Comparison of ENCODE assay signal across 28 cellular contexts in genomic region chr3:62987721-62988120, GRCh38.
"Had no signal": no experiment of that assay in that cellular context is flagged by ENCODE, and none has a peak within 500 bp of the region (broad histone marks: within the 10 kb centered on the region; RNA-seq: fewer than 3 reads in every experiment).

No MANE protein-coding gene starts in this region.

- H3K36me3 Mint-ChIP-seq: activated naive CD4-positive, alpha-beta T cell treated with anti-CD3 and anti-CD28 coated beads, Interleukin-2, amount 50 U/mL, for 24 hours; activated naive CD8-positive, alpha-beta T cell treated with anti-CD3 and anti-CD28 coated beads, Interleukin-2, amount 10 ng/mL, durations not matched to agents 7 days and 5 days had no signal

- H3K27me3 Mint-ChIP-seq: activated CD4-positive, alpha-beta T cell treated with anti-CD3 and anti-CD28 coated beads for 36 hours; activated CD4-positive, alpha-beta T cell treated with anti-CD3 and anti-CD28 coated beads, Interleukin-2, amount 10 ng/mL, durations not matched to agents 7 days and 5 days; activated naive CD4-positive, alpha-beta T cell treated with anti-CD3 and anti-CD28 coated beads, Interleukin-2, amount 50 U/mL, for 24 hours; activated naive CD8-positive, alpha-beta T cell treated with anti-CD3 and anti-CD28 coated beads, Interleukin-2, amount 10 ng/mL, durations not matched to agents 7 days and 5 days; activated T-cell treated with anti-CD3 and anti-CD28 coated beads, Interleukin-2, amount 50 U/mL, for 24 hours had no signal

- H3K9me3 Mint-ChIP-seq: activated CD4-positive, alpha-beta T cell treated with anti-CD3 and anti-CD28 coated beads, Interleukin-2, amount 10 ng/mL, durations not matched to agents 7 days and 5 days had no signal

- H3K9me3 ChIP-seq: body of pancreas, breast epithelium, Peyer's patch, SJSA1, SK-N-SH had no signal

- H3K27ac Mint-ChIP-seq: activated CD4-positive, alpha-beta T cell treated with anti-CD3 and anti-CD28 coated beads for 36 hours; activated CD4-positive, alpha-beta T cell treated with anti-CD3 and anti-CD28 coated beads, Interleukin-2, amount 10 ng/mL, durations not matched to agents 7 days and 5 days; activated CD8-positive, alpha-beta T cell treated with anti-CD3 and anti-CD28 coated beads, Interleukin-2, amount 10 ng/mL, durations not matched to agents 7 days and 5 days; activated naive CD4-positive, alpha-beta T cell treated with anti-CD3 and anti-CD28 coated beads, Interleukin-2, amount 50 U/mL, for 24 hours; activated naive CD8-positive, alpha-beta T cell treated with anti-CD3 and anti-CD28 coated beads, Interleukin-2, amount 10 ng/mL, durations not matched to agents 7 days and 5 days; activated T-cell treated with anti-CD3 and anti-CD28 coated beads, Interleukin-2, amount 50 U/mL, for 24 hours; activated T-helper 2 cell treated with anti-CD3 and anti-CD28 coated beads, Interferon-gamma antibody, Interleukin-2, Interleukin-4, amounts not matched to agents 10 μg/mL and 5 μg/mL and 100 μg/mL, durations not matched to agents 14 hours and 24 hours and 36 hours; T-helper 1 cell treated with Interleukin-12 subunit alpha and Interleukin-12 subunit beta and Interleukin-4 antibody, amounts not matched to agents 30 μg/mL and 1 μg/mL, for 36 hours; T-helper 2 cell treated with Interferon-gamma antibody and Interleukin-4, amounts not matched to agents 5 μg/mL and 100 μg/mL, for 36 hours had no signal

- H3K4me1 Mint-ChIP-seq: activated CD4-positive, alpha-beta T cell treated with anti-CD3 and anti-CD28 coated beads for 36 hours; activated CD4-positive, alpha-beta T cell treated with anti-CD3 and anti-CD28 coated beads, Interleukin-2, amount 10 ng/mL, durations not matched to agents 7 days and 5 days; activated naive CD4-positive, alpha-beta T cell treated with anti-CD3 and anti-CD28 coated beads, Interleukin-2, amount 50 U/mL, for 24 hours; activated naive CD8-positive, alpha-beta T cell treated with anti-CD3 and anti-CD28 coated beads, Interleukin-2, amount 10 ng/mL, durations not matched to agents 7 days and 5 days had no signal

- DNase-seq: activated CD4-positive, alpha-beta T cell treated with anti-CD3 and anti-CD28 coated beads for 36 hours; activated CD4-positive, alpha-beta T cell treated with anti-CD3 and anti-CD28 coated beads, Interleukin-2, amount 10 ng/mL, durations not matched to agents 7 days and 5 days; activated CD4-positive, alpha-beta T cell treated with anti-CD3 and anti-CD28 coated beads, Interleukin-2, amount 50 U/mL, for 48 hours; activated CD8-positive, alpha-beta T cell treated with anti-CD3 and anti-CD28 coated beads, Interleukin-2, amount 10 ng/mL, durations not matched to agents 7 days and 5 days; activated gamma-delta T cell; activated naive CD4-positive, alpha-beta T cell treated with Interleukin-2 at 50 U/mL for 16 hours; activated naive CD8-positive, alpha-beta T cell treated with anti-CD3 and anti-CD28 coated beads, Interleukin-2, amount 10 ng/mL, durations not matched to agents 7 days and 5 days; activated T-cell treated with anti-CD3 and anti-CD28 coated beads, Interleukin-2, amount 50 U/mL, for 24 hours; body of pancreas; NCI-H1105; NCI-H1417 treated with DMSO at 0.1 percent for 48 hours; NCI-H187 treated with DMSO at 0.1 percent for 48 hours; NCI-H2081; NCI-H226; NCI-H446 treated with DMSO at 0.1 percent for 48 hours; NCI-H524 treated with DMSO at 0.1 percent for 48 hours; PC-3; Peyer's patch; RPMI8226; SHP77 treated with DMSO at 0.1 percent for 48 hours; SK-N-SH had no signal

- H3K27me3 ChIP-seq: body of pancreas, breast epithelium, Peyer's patch, SJSA1 had no signal

- H3K4me3 Mint-ChIP-seq: activated CD4-positive, alpha-beta T cell treated with anti-CD3 and anti-CD28 coated beads for 36 hours; activated CD4-positive, alpha-beta T cell treated with anti-CD3 and anti-CD28 coated beads, Interleukin-2, amount 10 ng/mL, durations not matched to agents 7 days and 5 days; activated CD8-positive, alpha-beta T cell treated with anti-CD3 and anti-CD28 coated beads, Interleukin-2, amount 10 ng/mL, durations not matched to agents 7 days and 5 days; activated naive CD4-positive, alpha-beta T cell treated with anti-CD3 and anti-CD28 coated beads, Interleukin-2, amount 50 U/mL, for 24 hours; activated naive CD8-positive, alpha-beta T cell treated with anti-CD3 and anti-CD28 coated beads, Interleukin-2, amount 10 ng/mL, durations not matched to agents 7 days and 5 days; activated T-cell treated with anti-CD3 and anti-CD28 coated beads, Interleukin-2, amount 50 U/mL, for 24 hours; T-helper 1 cell treated with Interleukin-12 subunit alpha and Interleukin-12 subunit beta and Interleukin-4 antibody, amounts not matched to agents 30 μg/mL and 1 μg/mL, for 36 hours; T-helper 2 cell treated with Interferon-gamma antibody and Interleukin-4, amounts not matched to agents 5 μg/mL and 100 μg/mL, for 36 hours had no signal

- H3K27ac ChIP-seq: body of pancreas, breast epithelium, Peyer's patch, SJSA1 had no signal

- ATAC-seq: activated CD4-positive, alpha-beta T cell treated with anti-CD3 and anti-CD28 coated beads for 36 hours; activated CD4-positive, CD25-positive, alpha-beta regulatory T cell treated with anti-CD3 and anti-CD28 coated beads, Interleukin-2, amount 50 U/mL, for 24 hours; activated CD8-positive, alpha-beta T cell treated with anti-CD3 and anti-CD28 coated beads, Interleukin-2, amount 10 ng/mL, durations not matched to agents 7 days and 5 days; body of pancreas; PC-3 had no signal
